In the genomic region with DNA sequence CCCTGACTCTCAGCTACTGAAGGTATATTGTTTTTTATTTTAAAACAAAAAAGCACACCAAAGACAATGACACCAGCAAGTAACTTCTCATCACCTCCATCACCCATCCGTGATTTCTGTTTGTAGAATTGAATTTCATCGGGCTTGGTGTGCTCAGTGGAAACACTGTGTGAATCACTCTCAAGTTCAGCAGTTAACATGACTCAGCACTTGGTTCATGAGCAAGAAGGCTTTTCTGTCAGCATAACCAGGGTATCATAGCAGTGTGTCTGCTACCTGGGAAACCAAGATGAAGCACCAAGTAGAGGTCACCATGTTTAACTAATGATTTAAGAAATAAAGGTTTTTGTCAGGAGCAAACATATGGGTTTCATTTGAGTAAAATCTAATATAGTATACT, we compare ENCODE assay signal across 12 cellular contexts.
DNase-seq lines count a peak whose midpoint lies in the region; ATAC-seq, FAIRE-seq and TF ChIP-seq lines count a peak whose summit lies in the region.
"Had no signal": no experiment of that assay in that cellular context is flagged by ENCODE, and none has a peak within 500 bp of the region (broad histone marks: within the 10 kb centered on the region; RNA-seq: fewer than 3 reads in every experiment).

No MANE protein-coding gene starts in this region.

- POLR2A ChIA-PET in A549 (lab: Yijun Ruan, JAX), result no interaction called here

- 0 out of 3 replicates have a peak, but pooled peaks cover 11% of the 10 kb centered on the region for H3K9me3 ChIP-seq in A549
- H3K9me3 ChIP-seq in upper lobe of left lung, result peaks cover 0 to 7% (median 0%) of the 10 kb centered on the region in 4 donors
- H3K9me3 ChIP-seq in prostate gland, result no peaks in the 10 kb centered on the region
- H3K9me3 ChIP-seq: SJCRH30, thyroid gland had no signal

- DNase-seq in A549 (ENCODE audit: low read depth in 1 of 2, low spot score in 1 of 2) (peak; percentile 57 to 81), GM03348 (ENCODE audit: low spot score) (peak; percentile 75), SK-N-DZ (ENCODE audit: low spot score) (peak; percentile 31), fibroblast of pulmonary artery (ENCODE audit: low read depth) (peak; percentile 82), upper lobe of left lung (no peak), prostate gland (ENCODE audit: low spot score) (no peak)
- DNase-seq: natural killer cell, SJCRH30, thyroid gland had no signal

- CTCF ChIA-PET in A549 (lab: Yijun Ruan, JAX), result no interaction called here

- WGBS in A549 (ENCODE audit: missing lambda C conversion rate), result 5% methylated on average over 2 of the region's 2 CpGs
- WGBS in upper lobe of left lung, 2 donors, result 84 to 90% methylated on average over 2 of the region's 2 CpGs
- 74% methylated on average over 2 of the region's 2 CpGs for WGBS in prostate gland

- intact Hi-C loops in prostate gland (cut with DNase I), result no loop called here

- no peak for TF ChIP-seq EP300 in A549 (IDR thresholded peaks at IDR 0.05)
- TF ChIP-seq EP300 in upper lobe of left lung (IDR thresholded peaks at IDR 0.05), result no peak

- H3K27me3 ChIP-seq in upper lobe of left lung (no peaks in the 10 kb centered on the region), prostate gland (replicated peaks; ENCODE audit: insufficient read depth) (no peaks in the 10 kb centered on the region)
- H3K27me3 ChIP-seq: SJCRH30, thyroid gland had no signal

- H3K4me3 ChIP-seq in A549, result no peak overlapping the region
- H3K4me3 ChIP-seq in fibroblast of pulmonary artery (replicated peaks; ENCODE audit: low read depth, low read length), result no peak overlapping the region
- no peak overlapping the region for H3K4me3 ChIP-seq in upper lobe of left lung
- no peak overlapping the region for H3K4me3 ChIP-seq in prostate gland
- H3K4me3 ChIP-seq: SJCRH30, thyroid gland had no signal

- TF ChIP-seq POLR2A in A549 (IDR thresholded peaks at IDR 0.05; ENCODE audit: low read length) (no peak), upper lobe of left lung (IDR thresholded peaks at IDR 0.05) (no peak), prostate gland (IDR thresholded peaks at IDR 0.05) (no peak)

- H3K27ac ChIP-seq in A549 (peak overlapping the region; percentile 65 to 82), upper lobe of left lung (no peak overlapping the region), prostate gland (no peak overlapping the region)
- H3K27ac ChIP-seq: SJCRH30, thyroid gland had no signal

- H3K36me3 ChIP-seq in upper lobe of left lung (no peaks in the 10 kb centered on the region), prostate gland (no peaks in the 10 kb centered on the region)
- H3K36me3 ChIP-seq: SJCRH30, thyroid gland had no signal

- no peak for TF ChIP-seq RAD21 in A549 (conservative IDR thresholded peaks at IDR 0.05 in 1 of 2, IDR thresholded peaks at IDR 0.05 in 1 of 2)

- FAIRE-seq in A549 (lab: Jason Lieb, UNC), result peak; percentile 93
- FAIRE-seq: D721Med had no signal

- no peak for TF ChIP-seq CTCF in A549 (IDR thresholded peaks at IDR 0.05)
- no peak for TF ChIP-seq CTCF in fibroblast of pulmonary artery (IDR thresholded peaks at IDR 0.05; ENCODE audit: low read length, missing control alignments)
- no peak for TF ChIP-seq CTCF in upper lobe of left lung (IDR thresholded peaks at IDR 0.05)
- no peak for TF ChIP-seq CTCF in prostate gland (IDR thresholded peaks at IDR 0.05)

- H3K4me1 ChIP-seq in A549 (peaks cover 13% of the 10 kb centered on the region), upper lobe of left lung (no peaks in the 10 kb centered on the region), prostate gland (replicated peaks) (no peaks in the 10 kb centered on the region)
- H3K4me1 ChIP-seq: SJCRH30 had no signal

- peak overlapping the region; percentile 33 for H3K4me2 ChIP-seq in A549

- peak; percentile 97 to 98 for ATAC-seq in A549
- no peak for ATAC-seq in upper lobe of left lung (ENCODE audit: low FRiP score in 2 of 2)
- ATAC-seq in HG02970 (IDR thresholded peaks at IDR 0.05; ENCODE audit: low FRiP score, unreplicated experiment), result no peak
- no peak for ATAC-seq in GM18867 (IDR thresholded peaks at IDR 0.05; ENCODE audit: unreplicated experiment)
- ATAC-seq: natural killer cell had no signal

TF ChIP-seq in A549, 52 proteins besides CTCF, POLR2A, EP300 and RAD21:
- TF ChIP-seq FOSL2 (IDR thresholded peaks at IDR 0.05) (no peak), FOSL2 (CRISPR knock-in tag; IDR thresholded peaks at IDR 0.05) (peak; percentile 72), NFE2L2 (conservative IDR thresholded peaks at IDR 0.05; ENCODE audit: low read length) (peak; percentile 93), RARB (CRISPR knock-in tag; IDR thresholded peaks at IDR 0.05) (no peak), MAFK (IDR thresholded peaks at IDR 0.05; ENCODE audit: partially characterized antibody) (peak; percentile 99)
- TF ChIP-seq, protein P1, sequence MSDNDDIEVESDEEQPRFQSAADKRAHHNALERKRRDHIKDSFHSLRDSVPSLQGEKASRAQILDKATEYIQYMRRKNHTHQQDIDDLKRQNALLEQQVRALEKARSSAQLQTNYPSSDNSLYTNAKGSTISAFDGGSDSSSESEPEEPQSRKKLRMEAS (IDR thresholded peaks at IDR 0.05), result peak; percentile 32

Comparison
In these comparisons a context has a peak if more than half of its experiments do, and no peak if none do; other contexts are left out.
1. ATAC-seq: peak in A549 (2 of 2); none in upper lobe of left lung (0 of 2), HG02970 (single experiment) and GM18867 (single experiment).
2. DNase-seq: peak in A549 (2 of 2), GM03348 (single experiment), SK-N-DZ (single experiment) and fibroblast of pulmonary artery (single experiment); none in upper lobe of left lung (0 of 2) and prostate gland (single experiment).
3. H3K27ac ChIP-seq: peak in A549 (2 of 2); none in upper lobe of left lung (0 of 4) and prostate gland (0 of 2).